Comparison of ENCODE assay signal across 12 cellular contexts in genomic region chr12:47084172-47084571, GRCh38. TPM values are rescaled to one million over a fixed set of nuclear protein-coding genes. Genes with fewer than 3 reads are reported as not detected.
A peak's percentile ranks its signal among the peaks of the same experiment; 100 is the strongest.
DNase-seq lines count a peak whose midpoint lies in the region; ATAC-seq and TF ChIP-seq lines count a peak whose summit lies in the region.
"Had no signal": no experiment of that assay in that cellular context is flagged by ENCODE, and none has a peak within 500 bp of the region (broad histone marks: within the 10 kb centered on the region; RNA-seq: fewer than 3 reads in every experiment).

No MANE protein-coding gene starts in this region.

- H3K36me3 ChIP-seq in lower lobe of right lung, result no peaks in the 10 kb centered on the region
- no peaks in the 10 kb centered on the region for H3K36me3 ChIP-seq in thoracic aorta

- ATAC-seq in activated T-cell treated with anti-CD3 and anti-CD28 coated beads, Interleukin-2, amount 50 U/mL, for 72 hours (replicated peaks in 1 of 2), result peak; percentile 25 to 41
- ATAC-seq in WTC11 (no peak), lower lobe of right lung (no peak), thoracic aorta (ENCODE audit: insufficient number of reproducible peaks, low FRiP score, low read depth) (no peak)

- no peaks in the 10 kb centered on the region for H3K9me3 ChIP-seq in lower lobe of right lung
- H3K9me3 ChIP-seq in thoracic aorta, result no peaks in the 10 kb centered on the region

- no peak overlapping the region for H3K4me3 ChIP-seq in lower lobe of right lung
- H3K4me3 ChIP-seq in thoracic aorta, result no peak overlapping the region

- H3K27ac ChIP-seq in lower lobe of right lung, result peak overlapping the region; percentile 37
- H3K27ac ChIP-seq in thoracic aorta, result peak overlapping the region; percentile 43 to 98

- peaks cover 4 to 5% of the 10 kb centered on the region in 2 donors for H3K36me3 Mint-ChIP-seq in activated T-cell treated with anti-CD3 and anti-CD28 coated beads, Interleukin-2, amount 50 U/mL, for 72 hours (ENCODE audit: insufficient read depth in 2 of 2)
- H3K36me3 Mint-ChIP-seq in WTC11, result no peaks in the 10 kb centered on the region

- CTCF ChIA-PET in WTC11 (lab: Charles Lee), result no interaction called here

- peak overlapping the region; percentile 96 for H3K27ac Mint-ChIP-seq in activated T-cell treated with anti-CD3 and anti-CD28 coated beads, Interleukin-2, amount 50 U/mL, for 72 hours
- 0 out of 2 replicates have a peak overlapping the region, but pooled peaks have one; percentile 64 for H3K27ac Mint-ChIP-seq in WTC11

- POLR2A ChIA-PET in WTC11 (lab: Charles Lee), result no interaction called here

- TF ChIP-seq CTCF in WTC11 (IDR thresholded peaks at IDR 0.05) (no peak), lower lobe of right lung (IDR thresholded peaks at IDR 0.05) (no peak), thoracic aorta (IDR thresholded peaks at IDR 0.05) (no peak)

- no peak for DNase-seq in activated T-cell treated with anti-CD3 and anti-CD28 coated beads, Interleukin-2, amount 50 U/mL, for 72 hours
- no peak for DNase-seq in activated T-cell treated with anti-CD3 and anti-CD28 coated beads, Interleukin-2, amount 50 U/mL, for 48 hours
- DNase-seq in WTC11 (ENCODE audit: low spot score) (no peak), lower lobe of right lung (no peak), thoracic aorta (ENCODE audit: low spot score) (no peak), NCI-H2196 (lab: John Stamatoyannopoulos, UW; ENCODE audit: unreplicated experiment) (no peak), midbrain (lab: John Stamatoyannopoulos, UW) (no peak), NCI-H510A (lab: John Stamatoyannopoulos, UW) (no peak)
- DNase-seq: DMS79, naive B cell, NCI-H1105 treated with DMSO at 0.1 percent for 48 hours, NCI-H345 had no signal

- no peaks in the 10 kb centered on the region for H3K9me3 Mint-ChIP-seq in activated T-cell treated with anti-CD3 and anti-CD28 coated beads, Interleukin-2, amount 50 U/mL, for 72 hours
- H3K9me3 Mint-ChIP-seq in WTC11, result no peaks in the 10 kb centered on the region
- H3K9me3 Mint-ChIP-seq: naive B cell had no signal

- H3K27me3 ChIP-seq in lower lobe of right lung (ENCODE audit: low read depth), result no peaks in the 10 kb centered on the region
- no peaks in the 10 kb centered on the region for H3K27me3 ChIP-seq in thoracic aorta (replicated peaks; ENCODE audit: insufficient read depth)

- H3K4me3 Mint-ChIP-seq in activated T-cell treated with anti-CD3 and anti-CD28 coated beads, Interleukin-2, amount 50 U/mL, for 72 hours, result peak overlapping the region; percentile 66 to 88
- H3K4me3 Mint-ChIP-seq in WTC11, result no peak overlapping the region

- peaks cover 62% of the 10 kb centered on the region for H3K4me1 ChIP-seq in lower lobe of right lung
- peaks cover 44 to 82% of the 10 kb centered on the region in 2 donors for H3K4me1 ChIP-seq in thoracic aorta (ENCODE audit: control insufficient read depth in 1 of 2, low read depth in 2 of 2)

- peaks cover 57% of the 10 kb centered on the region for H3K4me1 Mint-ChIP-seq in activated T-cell treated with anti-CD3 and anti-CD28 coated beads, Interleukin-2, amount 50 U/mL, for 72 hours (ENCODE audit: low read depth)
- peaks cover 77% of the 10 kb centered on the region for H3K4me1 Mint-ChIP-seq in WTC11

- intact Hi-C loops in lower lobe of right lung (cut with DNase I), result no loop called here

- H3K27me3 Mint-ChIP-seq in activated T-cell treated with anti-CD3 and anti-CD28 coated beads, Interleukin-2, amount 50 U/mL, for 72 hours (ENCODE audit: low read depth), result no peaks in the 10 kb centered on the region
- peaks cover 5% of the 10 kb centered on the region for H3K27me3 Mint-ChIP-seq in WTC11 (ENCODE audit: low read depth)
- H3K27me3 Mint-ChIP-seq: naive B cell had no signal

TF ChIP-seq in WTC11, 78 proteins besides CTCF, POLR2A, EP300 and RAD21:
- TF ChIP-seq TCF7 (CRISPR knock-in tag; IDR thresholded peaks at IDR 0.05; ENCODE audit: low read depth), result no peak
- TF ChIP-seq GABPB1 (CRISPR knock-in tag; IDR thresholded peaks at IDR 0.05), result no peak
- no peak for TF ChIP-seq ZNF281 (CRISPR knock-in tag; IDR thresholded peaks at IDR 0.05)
- TF ChIP-seq ETV6 (CRISPR knock-in tag; IDR thresholded peaks at IDR 0.05), result no peak
- no peak for TF ChIP-seq ATF1 (CRISPR knock-in tag; IDR thresholded peaks at IDR 0.05)
- no peak for TF ChIP-seq ZBTB21 (CRISPR knock-in tag; IDR thresholded peaks at IDR 0.05; ENCODE audit: borderline replicate concordance)
- no peak for TF ChIP-seq MLX (CRISPR knock-in tag; IDR thresholded peaks at IDR 0.05)
- TF ChIP-seq PRRX2 (CRISPR knock-in tag; IDR thresholded peaks at IDR 0.05), result no peak
- TF ChIP-seq ZBTB43 (CRISPR knock-in tag; IDR thresholded peaks at IDR 0.05), result no peak
TF ChIP-seq in WTC11: peak in this region for 0.

RNA-seq across cellular contexts. Expression of gene AMIGO2, which starts 4.4 kb away (rescaled TPM):
- 10 to 100 TPM; 15.1 to 18.2 TPM for total RNA-seq in activated T-cell treated with anti-CD3 and anti-CD28 coated beads, Interleukin-2, amount 50 U/mL, for 72 hours
- 4.0 to 6.5 TPM (median 4.9 TPM) in 3 replicates for total RNA-seq in WTC11 (2021)
- 40.2 TPM for total RNA-seq in lower lobe of right lung
- 10 to 100 TPM; 10.9 to 32.1 TPM for total RNA-seq in thoracic aorta

RNA-seq across cellular contexts. Expression of gene PCED1B, which starts 4.8 kb away (rescaled TPM):
- 10 to 100 TPM; 73.6 to 91.8 TPM for total RNA-seq in activated T-cell treated with anti-CD3 and anti-CD28 coated beads, Interleukin-2, amount 50 U/mL, for 72 hours
- 5.9 to 6.7 TPM (median 6.6 TPM) in 3 replicates for total RNA-seq in WTC11 (2021)
- total RNA-seq in lower lobe of right lung, result 13.4 TPM
- 10 to 100 TPM in 1 of 2 donors, 1 to 10 TPM in 1; 6.6 to 12.3 TPM for total RNA-seq in thoracic aorta

Comparison
In these comparisons a context has a peak if more than half of its experiments do, and no peak if none do; other contexts are left out.
1. ATAC-seq: peak in activated T-cell treated with anti-CD3 and anti-CD28 coated beads, Interleukin-2, amount 50 U/mL, for 72 hours (2 of 2); none in WTC11 (single experiment), lower lobe of right lung (0 of 2) and thoracic aorta (single experiment).